13 cellular contexts compared by ENCODE assay signal in the genomic region with DNA sequence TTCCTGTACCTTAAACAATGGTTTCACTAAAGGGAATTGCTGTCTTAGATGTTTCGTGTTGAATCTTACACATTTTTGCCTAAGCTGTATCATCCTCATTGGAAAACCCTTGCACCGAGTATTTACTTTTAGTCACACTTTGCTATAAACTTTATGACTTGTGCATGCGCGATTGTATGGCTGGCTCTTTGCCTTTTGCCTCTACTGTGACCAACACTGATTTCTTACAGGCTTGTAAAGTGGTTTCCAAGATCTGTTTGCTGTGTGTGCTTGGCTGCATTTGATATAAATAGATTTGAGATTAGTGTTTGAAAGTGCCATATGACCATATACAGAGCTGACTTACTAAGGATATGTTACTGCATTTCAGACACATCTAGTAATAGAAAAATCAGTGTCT. TPM values are rescaled to one million over a fixed set of nuclear protein-coding genes. Genes with fewer than 3 reads are reported as not detected.
DNase-seq lines count a peak whose midpoint lies in the region; TF ChIP-seq lines count a peak whose summit lies in the region.
"Had no signal": no experiment of that assay in that cellular context is flagged by ENCODE, and none has a peak within 500 bp of the region (broad histone marks: within the 10 kb centered on the region; RNA-seq: fewer than 3 reads in every experiment).

No MANE protein-coding gene starts in this region.

- 0 out of 2 replicates have a peak, but pooled peaks cover 4% of the 10 kb centered on the region for H3K36me3 ChIP-seq in DOHH2 (ENCODE audit: control insufficient read depth, low read length)
- H3K36me3 ChIP-seq in OCI-LY7 (ENCODE audit: insufficient read depth, low read length) = peaks cover 9% of the 10 kb centered on the region; the same call in 1 of the 2 replicates
- no peaks in the 10 kb centered on the region for H3K36me3 ChIP-seq in rectal smooth muscle tissue (ENCODE audit: control insufficient read depth, insufficient read depth, low read length)

- no peak overlapping the region for H3K9ac ChIP-seq in rectal smooth muscle tissue (ENCODE audit: low read length)

- no peak overlapping the region for H3K4me3 ChIP-seq in DOHH2 (ENCODE audit: low read length)
- H3K4me3 ChIP-seq in OCI-LY7 (ENCODE audit: low read depth, low read length, poor library complexity, severe bottlenecking) = no peak overlapping the region
- H3K4me3 ChIP-seq in rectal smooth muscle tissue (ENCODE audit: low read length) = peak overlapping the region; percentile 4
- no peak overlapping the region for H3K4me3 ChIP-seq in dorsolateral prefrontal cortex
- H3K4me3 ChIP-seq: lung had no signal

- POLR2A ChIA-PET in OCI-LY7 (lab: Charles Lee) = interaction anchor here (0.7 to 1.9 kb wide), 7 partner anchors 9 to 29 kb away, joined by 3 to 6 read pairs (median 3); no protein-coding TSS in a partner anchor

- H3K9me2 ChIP-seq in DOHH2 (replicated peaks; ENCODE audit: control insufficient read depth, low read length) = no peaks in the 10 kb centered on the region
- H3K9me2 ChIP-seq in OCI-LY7 (ENCODE audit: insufficient read depth, low read length) = no peaks in the 10 kb centered on the region

- H3K27ac ChIP-seq in DOHH2 (ENCODE audit: low read depth, low read length) = no peak overlapping the region
- no peak overlapping the region for H3K27ac ChIP-seq in OCI-LY7 (ENCODE audit: low read depth, low read length, poor library complexity, severe bottlenecking)
- peak overlapping the region; percentile 79 for H3K27ac ChIP-seq in rectal smooth muscle tissue (ENCODE audit: low read depth, low read length)
- no peak overlapping the region for H3K27ac ChIP-seq in dorsolateral prefrontal cortex

- intact Hi-C loops in OCI-LY7 (cut with micrococcal nuclease; ENCODE audit: unreplicated experiment) = no loop called here
- intact Hi-C loops in dorsolateral prefrontal cortex (cut with DNase I) = no loop called here

- H2AFZ ChIP-seq in OCI-LY7 (ENCODE audit: low read length) = no peak overlapping the region

- H3K4me1 ChIP-seq in DOHH2 (ENCODE audit: control insufficient read depth, low read length) = peaks cover 58% of the 10 kb centered on the region
- peaks cover 37% of the 10 kb centered on the region for H3K4me1 ChIP-seq in OCI-LY7 (ENCODE audit: insufficient read depth, low read length, poor library complexity, severe bottlenecking)
- H3K4me1 ChIP-seq in rectal smooth muscle tissue (ENCODE audit: control insufficient read depth, insufficient read depth, low read length) = peaks cover 15% of the 10 kb centered on the region

- H3K79me2 ChIP-seq in DOHH2 (ENCODE audit: control insufficient read depth, low read length) (peaks cover 98% of the 10 kb centered on the region), OCI-LY7 (ENCODE audit: insufficient read depth, low read depth, low read length) (peaks cover 81% of the 10 kb centered on the region)

- H3K4me2 ChIP-seq in DOHH2 (ENCODE audit: low read length) (peak overlapping the region; percentile 10; the same call in 1 of the 2 replicates), OCI-LY7 (ENCODE audit: low read length) (0 out of 2 replicates have a peak overlapping the region, but pooled peaks have one; percentile 20)

- no peaks in the 10 kb centered on the region; the same call in 1 of the 2 replicates for H3F3A ChIP-seq in DOHH2 (ENCODE audit: control insufficient read depth, insufficient read depth)

- no peaks in the 10 kb centered on the region for H3K9me3 ChIP-seq in DOHH2 (ENCODE audit: control insufficient read depth, insufficient read depth, low read length)
- no peaks in the 10 kb centered on the region for H3K9me3 ChIP-seq in OCI-LY7 (ENCODE audit: low read length)

- TF ChIP-seq CTCF in DOHH2 (IDR thresholded peaks at IDR 0.05; ENCODE audit: low read depth, low read length, poor library complexity, severe bottlenecking) (no peak), OCI-LY7 (conservative IDR thresholded peaks at IDR 0.05; ENCODE audit: low read length) (no peak), dorsolateral prefrontal cortex (IDR thresholded peaks at IDR 0.05 in 54 of 56, conservative IDR thresholded peaks at IDR 0.05 in 2 of 56; ENCODE audit: low read depth in 1 of 56, partially characterized antibody in 56 of 56) (no peak)

- CTCF ChIA-PET in OCI-LY7 (lab: Charles Lee; ENCODE audit: unreplicated experiment) = no interaction called here

- no peaks in the 10 kb centered on the region; the same call in 1 of the 2 replicates for H4K20me1 ChIP-seq in DOHH2 (ENCODE audit: control insufficient read depth, insufficient read depth, low read depth, low read length)
- peaks cover 11% of the 10 kb centered on the region for H4K20me1 ChIP-seq in OCI-LY7 (ENCODE audit: insufficient read depth, low read length)

- H3K27me3 ChIP-seq in DOHH2 (ENCODE audit: control insufficient read depth, low read length) = no peaks in the 10 kb centered on the region
- no peaks in the 10 kb centered on the region for H3K27me3 ChIP-seq in rectal smooth muscle tissue (ENCODE audit: control insufficient read depth, insufficient read depth, low read length)
- H3K27me3 ChIP-seq in dorsolateral prefrontal cortex = no peaks in the 10 kb centered on the region

- DNase-seq in OCI-LY7 (ENCODE audit: low spot score) (no peak), foreskin melanocyte (peak; percentile 57), islet precursor cell (no peak), NCI-H187 treated with DMSO at 0.1 percent for 48 hours (lab: John Stamatoyannopoulos, UW) (no peak), SIG-M5 treated with dmso at 0.1 percent for 504 hours (lab: John Stamatoyannopoulos, UW; ENCODE audit: unreplicated experiment) (no peak), dorsolateral prefrontal cortex (no peak)
- DNase-seq: activated effector memory CD4-positive, alpha-beta T cell treated with Interleukin-2 at 50 U/mL for 16 hours; cortex of kidney; DND-41; NCI-H2171 treated with DMSO at 0.1 percent for 48 hours had no signal

- BruUV-seq in OCI-LY7 (replicated peaks; lab: Mats Ljungman, UMichigan) = no TSS peak

RNA-seq across cellular contexts. Expression of a gene that starts 40.5 kb away (rescaled TPM):
- 13.8 and 16.3 TPM in 2 replicates for total RNA-seq in OCI-LY7 (2014; rRNA removed; shearing (Covaris generic))
- total RNA-seq in OCI-LY7 (2022) (49.9 and 50.8 TPM in 2 replicates), dorsolateral prefrontal cortex (10 to 100 TPM in 97 of 120 experiments, 1 to 10 TPM in 23; 6.5 to 38.3 (median 12.8) TPM)
